10 cellular contexts compared by ENCODE assay signal in genomic region chr7:144233039-144233438, GRCh38. TPM values are rescaled to one million over a fixed set of nuclear protein-coding genes. Genes with fewer than 3 reads are reported as not detected.
"Had no signal": no experiment of that assay in that cellular context is flagged by ENCODE, and none has a peak within 500 bp of the region (broad histone marks: within the 10 kb centered on the region; RNA-seq: fewer than 3 reads in every experiment).

No MANE protein-coding gene starts in this region.

RNA-seq across cellular contexts. Expression of gene OR2A42, which starts 6.4 kb away (rescaled TPM):
- total RNA-seq: activated B cell treated with CpG ODN at 0.5 μM for 24 hours; activated CD4-positive, alpha-beta memory T cell treated with anti-CD3 and anti-CD28 coated beads for 36 hours; activated CD4-positive, alpha-beta memory T cell treated with anti-CD3 and anti-CD28 coated beads, Interleukin-2, amount 10 ng/mL, durations not matched to agents 7 days and 5 days; activated CD4-positive, alpha-beta T cell treated with anti-CD3 and anti-CD28 coated beads for 36 hours; activated CD4-positive, alpha-beta T cell treated with anti-CD3 and anti-CD28 coated beads, Interleukin-2, amount 10 ng/mL, durations not matched to agents 24 days and 14 days; activated CD8-positive, alpha-beta memory T cell treated with anti-CD3 and anti-CD28 coated beads for 36 hours; activated CD8-positive, alpha-beta memory T cell treated with anti-CD3 and anti-CD28 coated beads, Interleukin-2, amount 10 ng/mL, durations not matched to agents 7 days and 5 days; activated CD8-positive, alpha-beta T cell treated with anti-CD3 and anti-CD28 coated beads for 36 hours; activated CD8-positive, alpha-beta T cell treated with anti-CD3 and anti-CD28 coated beads, Interleukin-2, amount 10 ng/mL, durations not matched to agents 7 days and 5 days; T-helper 2 cell treated with Interferon-gamma antibody and Interleukin-4, amounts not matched to agents 100 ng/mL and 5 ng/mL, for 36 hours had no signal

RNA-seq across cellular contexts. Expression of gene CTAGE8, which starts 36.0 kb away (rescaled TPM):
- total RNA-seq: activated CD8-positive, alpha-beta memory T cell treated with anti-CD3 and anti-CD28 coated beads, Interleukin-2, amount 10 ng/mL, durations not matched to agents 7 days and 5 days had no signal

RNA-seq across cellular contexts. Expression of gene CTAGE4, which starts 49.8 kb away (rescaled TPM):
- total RNA-seq: activated B cell treated with CpG ODN at 0.5 μM for 24 hours had no signal
